1 cellular context compared by ENCODE assay signal in the genomic region with DNA sequence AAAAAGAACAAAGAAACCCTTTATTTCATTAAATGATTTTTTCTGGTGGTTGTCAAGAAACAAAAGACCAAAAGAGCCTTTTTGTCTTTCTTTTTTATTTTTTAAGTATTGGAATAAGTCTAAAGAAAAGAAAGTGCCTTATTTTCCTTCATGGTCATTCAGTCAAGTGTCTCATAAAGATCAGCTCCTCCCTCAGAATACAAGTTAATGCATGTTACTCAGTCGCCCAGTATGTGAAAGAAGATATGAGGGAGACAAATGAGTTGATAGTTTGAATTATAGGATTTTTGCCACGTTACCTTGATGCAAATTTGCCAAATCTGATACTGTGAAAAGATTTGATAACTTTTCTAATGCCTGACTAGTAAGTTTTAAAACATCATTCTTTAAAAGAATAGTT.
TF ChIP-seq lines count a peak whose summit lies in the region.

No MANE protein-coding gene starts in this region.

TF ChIP-seq in GM12878, 131 proteins besides CTCF, POLR2A, EP300 and RAD21:
- TF ChIP-seq NRF1 (conservative IDR thresholded peaks at IDR 0.05; ENCODE audit: low read depth, low read length) (no peak), BRCA1 (IDR thresholded peaks at IDR 0.05; ENCODE audit: low read depth, low read length) (no peak), MTA2 (IDR thresholded peaks at IDR 0.05; ENCODE audit: low read depth) (no peak), TAF1 (IDR thresholded peaks at IDR 0.05; ENCODE audit: borderline replicate concordance, low read depth, low read length) (no peak), NFIC (IDR thresholded peaks at IDR 0.05; ENCODE audit: low read depth, low read length) (no peak), BCL11A (IDR thresholded peaks at IDR 0.05; ENCODE audit: low read depth, low read length) (no peak), ZNF384 (IDR thresholded peaks at IDR 0.05; ENCODE audit: borderline replicate concordance, low read depth, low read length) (no peak), JUNB (IDR thresholded peaks at IDR 0.05) (no peak), MYC (IDR thresholded peaks at IDR 0.05; ENCODE audit: insufficient read depth, insufficient read length, insufficient replicate concordance, low read length, severe bottlenecking) (no peak), SIN3A (IDR thresholded peaks at IDR 0.05; ENCODE audit: low read depth, low read length) (no peak)
- TF ChIP-seq, protein P1, sequence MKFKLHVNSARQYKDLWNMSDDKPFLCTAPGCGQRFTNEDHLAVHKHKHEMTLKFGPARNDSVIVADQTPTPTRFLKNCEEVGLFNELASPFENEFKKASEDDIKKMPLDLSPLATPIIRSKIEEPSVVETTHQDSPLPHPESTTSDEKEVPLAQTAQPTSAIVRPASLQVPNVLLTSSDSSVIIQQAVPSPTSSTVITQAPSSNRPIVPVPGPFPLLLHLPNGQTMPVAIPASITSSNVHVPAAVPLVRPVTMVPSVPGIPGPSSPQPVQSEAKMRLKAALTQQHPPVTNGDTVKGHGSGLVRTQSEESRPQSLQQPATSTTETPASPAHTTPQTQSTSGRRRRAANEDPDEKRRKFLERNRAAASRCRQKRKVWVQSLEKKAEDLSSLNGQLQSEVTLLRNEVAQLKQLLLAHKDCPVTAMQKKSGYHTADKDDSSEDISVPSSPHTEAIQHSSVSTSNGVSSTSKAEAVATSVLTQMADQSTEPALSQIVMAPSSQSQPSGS (IDR thresholded peaks at IDR 0.05; ENCODE audit: low read length): no peak
- TF ChIP-seq, protein P2, sequence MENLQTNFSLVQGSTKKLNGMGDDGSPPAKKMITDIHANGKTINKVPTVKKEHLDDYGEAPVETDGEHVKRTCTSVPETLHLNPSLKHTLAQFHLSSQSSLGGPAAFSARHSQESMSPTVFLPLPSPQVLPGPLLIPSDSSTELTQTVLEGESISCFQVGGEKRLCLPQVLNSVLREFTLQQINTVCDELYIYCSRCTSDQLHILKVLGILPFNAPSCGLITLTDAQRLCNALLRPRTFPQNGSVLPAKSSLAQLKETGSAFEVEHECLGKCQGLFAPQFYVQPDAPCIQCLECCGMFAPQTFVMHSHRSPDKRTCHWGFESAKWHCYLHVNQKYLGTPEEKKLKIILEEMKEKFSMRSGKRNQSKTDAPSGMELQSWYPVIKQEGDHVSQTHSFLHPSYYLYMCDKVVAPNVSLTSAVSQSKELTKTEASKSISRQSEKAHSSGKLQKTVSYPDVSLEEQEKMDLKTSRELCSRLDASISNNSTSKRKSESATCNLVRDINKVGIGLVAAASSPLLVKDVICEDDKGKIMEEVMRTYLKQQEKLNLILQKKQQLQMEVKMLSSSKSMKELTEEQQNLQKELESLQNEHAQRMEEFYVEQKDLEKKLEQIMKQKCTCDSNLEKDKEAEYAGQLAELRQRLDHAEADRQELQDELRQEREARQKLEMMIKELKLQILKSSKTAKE (IDR thresholded peaks at IDR 0.05; ENCODE audit: low read depth, poor library complexity, severe bottlenecking): no peak
